In genomic region chr14:64736271-64737131, GRCh38 we compare ENCODE assay signal across 1 cellular context.
A peak's percentile ranks its signal among the peaks of the same experiment; 100 is the strongest.
TF ChIP-seq lines count a peak whose summit lies in the region.

No MANE protein-coding gene starts in this region.

TF ChIP-seq in HepG2, 621 proteins besides CTCF, POLR2A, EP300 and RAD21 (continued from another document and continues in another):
- peak; percentile 86 for TF ChIP-seq ZBTB34 (CRISPR knock-in tag; IDR thresholded peaks at IDR 0.05)
- peak; percentile 55; the same call in 1 of the 2 replicates for TF ChIP-seq ZNF281 (CRISPR knock-in tag; IDR thresholded peaks at IDR 0.05; ENCODE audit: borderline replicate concordance)
- no peak for TF ChIP-seq ZNF569 (CRISPR knock-in tag; IDR thresholded peaks at IDR 0.05; ENCODE audit: borderline replicate concordance)
- TF ChIP-seq HNF4G (IDR thresholded peaks at IDR 0.05; ENCODE audit: borderline replicate concordance, low read depth, low read length): peak; percentile 52; the same call in 1 of the 2 replicates
- TF ChIP-seq HNF4G (CRISPR knock-in tag; IDR thresholded peaks at IDR 0.05; ENCODE audit: borderline replicate concordance, low read depth): peak; percentile 60; the same call in 1 of the 2 replicates
- TF ChIP-seq ZNF318 (CRISPR knock-in tag; IDR thresholded peaks at IDR 0.05): no peak
- no peak for TF ChIP-seq RARA (CRISPR knock-in tag; IDR thresholded peaks at IDR 0.05)
- TF ChIP-seq NR2C2 (CRISPR knock-in tag; IDR thresholded peaks at IDR 0.05; ENCODE audit: borderline replicate concordance): no peak
- 0 out of 2 replicates have a peak, but pooled peaks have one; percentile 15 for TF ChIP-seq ZFX (CRISPR knock-in tag; IDR thresholded peaks at IDR 0.05; ENCODE audit: low read depth)
- TF ChIP-seq SPEN (CRISPR knock-in tag; IDR thresholded peaks at IDR 0.05; ENCODE audit: low read depth): no peak
- no peak for TF ChIP-seq MYNN (CRISPR knock-in tag; IDR thresholded peaks at IDR 0.05; ENCODE audit: low read depth)
- TF ChIP-seq TAF1 (CRISPR knock-in tag; IDR thresholded peaks at IDR 0.05): no peak
- TF ChIP-seq ZUFSP (CRISPR knock-in tag; IDR thresholded peaks at IDR 0.05; ENCODE audit: borderline replicate concordance): no peak
- TF ChIP-seq ZNF510 (CRISPR knock-in tag; IDR thresholded peaks at IDR 0.05; ENCODE audit: low read depth): no peak
- no peak for TF ChIP-seq CREM (IDR thresholded peaks at IDR 0.05)
- no peak for TF ChIP-seq CREM (CRISPR knock-in tag; IDR thresholded peaks at IDR 0.05)
- TF ChIP-seq ZBTB38 (CRISPR knock-in tag; IDR thresholded peaks at IDR 0.05): peak; percentile 81; the same call in 1 of the 2 replicates
- TF ChIP-seq SAFB2 (CRISPR knock-in tag; IDR thresholded peaks at IDR 0.05; ENCODE audit: borderline replicate concordance, low read depth): no peak
- no peak for TF ChIP-seq MBNL3 (CRISPR knock-in tag; conservative IDR thresholded peaks at IDR 0.05)
- TF ChIP-seq HNRNPL (IDR thresholded peaks at IDR 0.05; ENCODE audit: low read depth, low read length): no peak
- TF ChIP-seq ZNF576 (CRISPR knock-in tag; IDR thresholded peaks at IDR 0.05): no peak
- no peak for TF ChIP-seq HNF1A (IDR thresholded peaks at IDR 0.05; ENCODE audit: low read depth)
- no peak for TF ChIP-seq HNF1A (CRISPR knock-in tag; IDR thresholded peaks at IDR 0.05; ENCODE audit: borderline replicate concordance)
- 0 out of 2 replicates have a peak, but pooled peaks have one; percentile 16 for TF ChIP-seq SAP130 (CRISPR knock-in tag; IDR thresholded peaks at IDR 0.05; ENCODE audit: low read depth)
- TF ChIP-seq ZBTB4 (CRISPR knock-in tag; IDR thresholded peaks at IDR 0.05; ENCODE audit: borderline replicate concordance): peak; percentile 49; the same call in 1 of the 2 replicates
- TF ChIP-seq ZBTB37 (CRISPR knock-in tag; IDR thresholded peaks at IDR 0.05): peak; percentile 47; the same call in 1 of the 2 replicates
